ENCODE assay signal across 8 cellular contexts in genomic region chr3:45995370-45996192, GRCh38. TPM values are rescaled to one million over a fixed set of nuclear protein-coding genes. Genes with fewer than 3 reads are reported as not detected.
DNase-seq lines count a peak whose midpoint lies in the region; ATAC-seq, FAIRE-seq and TF ChIP-seq lines count a peak whose summit lies in the region.

FYCO1 (minus strand) TSS chr3:45995824; CDS start chr3:45984910, 10,914 bp downstream.

- H3K4me1 ChIP-seq in right atrium auricular region (peaks cover 0 to 49% of the 10 kb centered on the region in 2 donors), psoas muscle (peaks cover 45% of the 10 kb centered on the region)

- TF ChIP-seq CTCF in right atrium auricular region (IDR thresholded peaks at IDR 0.05) = no peak
- no peak for TF ChIP-seq CTCF in psoas muscle (IDR thresholded peaks at IDR 0.05)

- DNase-seq in GM12892 (ENCODE audit: insufficient read length) = peak; percentile 95
- DNase-seq in NCI-H146 treated with DMSO at 0.1 percent for 48 hours (lab: John Stamatoyannopoulos, UW; ENCODE audit: unreplicated experiment) = peak; percentile 67
- peak; percentile 72 to 91 (median 82) for DNase-seq in T-helper 2 cell
- DNase-seq in right atrium auricular region (ENCODE audit: low spot score) = peak; percentile 96
- DNase-seq in psoas muscle = peak; percentile 96 to 97
- peak; percentile 97 for DNase-seq in urothelium cell line (ENCODE audit: low spot score)

- H3K27ac ChIP-seq in angular gyrus (ENCODE audit: low read depth, low read length) (peak within 1 kb of the TSS; percentile 17), right atrium auricular region (peak within 1 kb of the TSS; percentile 98), psoas muscle (peak within 1 kb of the TSS; percentile 99)

- FAIRE-seq in GM12892 (lab: Jason Lieb, UNC) = peak; percentile 96
- FAIRE-seq in urothelium cell line (lab: Jason Lieb, UNC) = peak; percentile 30

- H3K9me3 ChIP-seq in right atrium auricular region (no peaks in the 10 kb centered on the region), psoas muscle (no peaks in the 10 kb centered on the region)

- H3K4me3 ChIP-seq in right atrium auricular region (peak within 1 kb of the TSS; percentile 90 to 92), psoas muscle (peak within 1 kb of the TSS; percentile 96)

- intact Hi-C loops in psoas muscle (cut with DNase I) = loop anchor here (5.0 kb wide), 3 partner anchors 53 to 67 kb away; partner anchors contain the start of gene CXCR6 (in 1 of the 2)

- H3K36me3 ChIP-seq in right atrium auricular region = no peaks in the 10 kb centered on the region
- H3K36me3 ChIP-seq in psoas muscle (ENCODE audit: insufficient read depth in 1 of 2, low read depth in 1 of 2) = no peaks in the 10 kb centered on the region

- ATAC-seq in HG02759 (IDR thresholded peaks at IDR 0.05; ENCODE audit: unreplicated experiment) = peak; percentile 95
- peak; percentile 91 to 95 (median 94) for ATAC-seq in psoas muscle

- TF ChIP-seq POLR2A in GM12892 (IDR thresholded peaks at IDR 0.05; ENCODE audit: low read depth, low read length) = peak; percentile 71; the same call in 1 of the 2 replicates

- H3K27me3 ChIP-seq in right atrium auricular region (no peaks in the 10 kb centered on the region), psoas muscle (ENCODE audit: insufficient read depth in 3 of 3, low read length in 2 of 3) (no peaks in the 10 kb centered on the region)

- 1 to 2% (median 1%) methylated on average over 53 to 62 of the region's 62 CpGs for WGBS in psoas muscle, 3 donors

RNA-seq across cellular contexts. Expression of gene FYCO1, which starts in this region (rescaled TPM):
- polyA plus RNA-seq in GM12892 (2012; ENCODE audit: missing spikeins) = 4.5 TPM
- total RNA-seq in right atrium auricular region (100 to 1,000 TPM in 1 of 2 donors, 10 to 100 TPM in 1; 67.2 to 116 TPM), psoas muscle (100 to 1,000 TPM in 3 of 4 donors, 10 to 100 TPM in 1; 60.1 to 129 (median 115) TPM)
- 10 to 100 TPM; 14.0 to 68.3 (median 40.0) TPM for polyA plus RNA-seq in psoas muscle

Comparison
In these comparisons a context has a peak if more than half of its experiments do, and no peak if none do; other contexts are left out.
1. Peak in every context shown above with its lines: DNase-seq, ATAC-seq, H3K4me3 ChIP-seq and H3K27ac ChIP-seq.
2. H3K27ac ChIP-seq: peak in every context shown above with its lines; median percentile 99 in psoas muscle; 98 in right atrium auricular region; 17 in angular gyrus.